ENCODE assay signal across 15 cellular contexts in the genomic region with DNA sequence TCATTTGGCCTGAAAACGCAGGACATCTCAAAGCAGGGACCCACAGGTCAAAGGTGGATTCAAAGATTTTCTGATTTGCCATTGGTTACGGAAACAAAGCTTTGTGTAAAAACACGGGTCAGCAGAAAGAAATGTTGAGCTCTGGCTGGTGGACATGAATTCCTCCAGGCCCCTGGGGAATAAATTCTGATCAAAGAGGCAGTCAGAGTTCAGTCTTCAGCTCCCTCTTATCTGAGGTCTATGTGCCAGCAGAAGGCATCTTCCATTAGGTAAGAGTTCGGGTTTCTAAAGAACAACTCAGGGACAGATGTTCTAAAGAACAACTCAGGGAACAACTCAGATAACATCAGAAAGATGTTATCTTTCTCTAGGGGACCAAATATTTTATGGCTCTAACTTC.
DNase-seq lines count a peak whose midpoint lies in the region; ATAC-seq and TF ChIP-seq lines count a peak whose summit lies in the region.
"Had no signal": no experiment of that assay in that cellular context is flagged by ENCODE, and none has a peak within 500 bp of the region (broad histone marks: within the 10 kb centered on the region; RNA-seq: fewer than 3 reads in every experiment).

No MANE protein-coding gene starts in this region.

- no peak overlapping the region for H3K4me3 Mint-ChIP-seq in nephron progenitor cell
- H3K4me3 Mint-ChIP-seq: CD14-positive monocyte; CD4-positive, alpha-beta memory T cell; H9 had no signal

- no peak for TF ChIP-seq CTCF in nephron progenitor cell (IDR thresholded peaks at IDR 0.05)

- peak overlapping the region; percentile 65 for H3K27ac Mint-ChIP-seq in nephron progenitor cell
- H3K27ac Mint-ChIP-seq: CD14-positive monocyte; CD4-positive, alpha-beta memory T cell; H9 had no signal

- no peak for ATAC-seq in GM19035 (IDR thresholded peaks at IDR 0.05; ENCODE audit: unreplicated experiment)
- ATAC-seq: A549, K562 had no signal

- no peaks in the 10 kb centered on the region for H3K36me3 Mint-ChIP-seq in nephron progenitor cell (ENCODE audit: low read depth)
- H3K36me3 Mint-ChIP-seq: CD14-positive monocyte; CD4-positive, alpha-beta memory T cell had no signal

- H3K9me3 Mint-ChIP-seq in nephron progenitor cell, result no peaks in the 10 kb centered on the region
- H3K9me3 Mint-ChIP-seq: CD14-positive monocyte; CD4-positive, alpha-beta memory T cell; H9 had no signal

- H3K4me1 Mint-ChIP-seq in nephron progenitor cell, result peaks cover 33% of the 10 kb centered on the region
- H3K4me1 Mint-ChIP-seq: CD14-positive monocyte; CD4-positive, alpha-beta memory T cell had no signal

- DNase-seq in DMS 273 (lab: John Stamatoyannopoulos, UW; ENCODE audit: unreplicated experiment) (peak; percentile 26), DMS 273 treated with DMSO at 0.1 percent for 48 hours (lab: John Stamatoyannopoulos, UW) (no peak), SK-N-DZ (ENCODE audit: low spot score) (peak; percentile 17), nephron progenitor cell (no peak), RPMI8226 (no peak)
- DNase-seq in activated T-cell treated with anti-CD3 and anti-CD28 coated beads, Interleukin-2, amount 50 U/mL, for 48 hours, result no peak
- DNase-seq: AML-193; Calu3; CD4-positive, alpha-beta memory T cell; H9; IMR-90 had no signal

- H3K27me3 Mint-ChIP-seq in nephron progenitor cell (ENCODE audit: low read depth, poor library complexity), result no peaks in the 10 kb centered on the region

Comparison
In these comparisons a context has a peak if more than half of its experiments do, and no peak if none do; other contexts are left out.
1. DNase-seq: peak in DMS 273 (single experiment) and SK-N-DZ (single experiment); none in DMS 273 treated with DMSO at 0.1 percent for 48 hours (single experiment), nephron progenitor cell (single experiment), RPMI8226 (single experiment) and activated T-cell treated with anti-CD3 and anti-CD28 coated beads, Interleukin-2, amount 50 U/mL, for 48 hours (0 of 2).